In genomic region chr19:660793-661426, GRCh38 we compare ENCODE assay signal across 1 cellular context.
TF ChIP-seq lines count a peak whose summit lies in the region.

No MANE protein-coding gene starts in this region.

TF ChIP-seq in HepG2, 621 proteins besides CTCF, POLR2A, EP300 and RAD21 (continued from another document and continues in another):
- no peak for TF ChIP-seq RNF219 (CRISPR knock-in tag; IDR thresholded peaks at IDR 0.05)
- TF ChIP-seq ELF4 (CRISPR knock-in tag; IDR thresholded peaks at IDR 0.05; ENCODE audit: borderline replicate concordance) = peak; percentile 50; the same call in 1 of the 2 replicates
- no peak for TF ChIP-seq TP53 (CRISPR knock-in tag; conservative IDR thresholded peaks at IDR 0.05)
- TF ChIP-seq ZNF558 (CRISPR knock-in tag; IDR thresholded peaks at IDR 0.05; ENCODE audit: borderline replicate concordance) = no peak; the same call in 1 of the 2 replicates
- TF ChIP-seq RNF2 (conservative IDR thresholded peaks at IDR 0.05; ENCODE audit: low read depth) = no peak
- TF ChIP-seq ZNF556 (CRISPR knock-in tag; IDR thresholded peaks at IDR 0.05; ENCODE audit: borderline replicate concordance) = no peak
- TF ChIP-seq MTF1 (CRISPR knock-in tag; IDR thresholded peaks at IDR 0.05) = no peak
- TF ChIP-seq POGZ (CRISPR knock-in tag; IDR thresholded peaks at IDR 0.05) = peak; percentile 81
- peak; percentile 84 for TF ChIP-seq MTA1 (CRISPR knock-in tag; IDR thresholded peaks at IDR 0.05; ENCODE audit: borderline replicate concordance)
- TF ChIP-seq DNMT3B (CRISPR knock-in tag; conservative IDR thresholded peaks at IDR 0.05) = no peak
- peak; percentile 81 for TF ChIP-seq FOXP4 (CRISPR knock-in tag; IDR thresholded peaks at IDR 0.05)
- peak; percentile 73; the same call in 1 of the 2 replicates for TF ChIP-seq POGK (CRISPR knock-in tag; conservative IDR thresholded peaks at IDR 0.05)
- TF ChIP-seq TFDP1 (CRISPR knock-in tag; IDR thresholded peaks at IDR 0.05; ENCODE audit: borderline replicate concordance) = peak; percentile 43; the same call in 1 of the 2 replicates
- peak; percentile 75 for TF ChIP-seq ATF2 (CRISPR knock-in tag; IDR thresholded peaks at IDR 0.05)
- no peak; the same call in 1 of the 2 replicates for TF ChIP-seq E2F1 (CRISPR knock-in tag; IDR thresholded peaks at IDR 0.05)
- TF ChIP-seq BORCS8-MEF2B (CRISPR knock-in tag; IDR thresholded peaks at IDR 0.05) = peak; percentile 67
- no peak for TF ChIP-seq CHD2 (IDR thresholded peaks at IDR 0.05; ENCODE audit: low read depth, low read length)
- no peak for TF ChIP-seq THAP8 (CRISPR knock-in tag; IDR thresholded peaks at IDR 0.05; ENCODE audit: borderline replicate concordance)
- TF ChIP-seq ZNF281 (CRISPR knock-in tag; IDR thresholded peaks at IDR 0.05; ENCODE audit: borderline replicate concordance) = no peak; the same call in 1 of the 2 replicates
- TF ChIP-seq ZNF546 (CRISPR knock-in tag; conservative IDR thresholded peaks at IDR 0.05) = no peak
- no peak for TF ChIP-seq ZNF225 (CRISPR knock-in tag; IDR thresholded peaks at IDR 0.05)
- no peak for TF ChIP-seq NFAT5 (CRISPR knock-in tag; IDR thresholded peaks at IDR 0.05)
- peak; percentile 82; the same call in 1 of the 2 replicates for TF ChIP-seq ZNF441 (CRISPR knock-in tag; IDR thresholded peaks at IDR 0.05; ENCODE audit: borderline replicate concordance)
- no peak for TF ChIP-seq E2F5 (CRISPR knock-in tag; conservative IDR thresholded peaks at IDR 0.05)
- TF ChIP-seq IKZF4 (CRISPR knock-in tag; IDR thresholded peaks at IDR 0.05; ENCODE audit: borderline replicate concordance, low read depth, not compliant biosample characterization) = no peak
- no peak; the same call in 1 of the 2 replicates for TF ChIP-seq ZBTB21 (CRISPR knock-in tag; IDR thresholded peaks at IDR 0.05)
- TF ChIP-seq FIP1L1 (IDR thresholded peaks at IDR 0.05; ENCODE audit: borderline replicate concordance, insufficient read depth, low read depth, low read length) = no peak
- TF ChIP-seq MNT (IDR thresholded peaks at IDR 0.05) = peak; percentile 60
- TF ChIP-seq ZNF275 (CRISPR knock-in tag; IDR thresholded peaks at IDR 0.05; ENCODE audit: borderline replicate concordance) = peak; percentile 55; the same call in 1 of the 2 replicates
- peak; percentile 85; the same call in 1 of the 2 replicates for TF ChIP-seq HMG20A (CRISPR knock-in tag; IDR thresholded peaks at IDR 0.05; ENCODE audit: borderline replicate concordance)
